Comparison of ENCODE assay signal across 1 cellular context in genomic region chr19:6217752-6218403, GRCh38.
TF ChIP-seq lines count a peak whose summit lies in the region.

No MANE protein-coding gene starts in this region.

TF ChIP-seq in IMR-90, 13 proteins besides CTCF, POLR2A, EP300 and RAD21:
- TF ChIP-seq RCOR1 (IDR thresholded peaks at IDR 0.05; ENCODE audit: insufficient replicate concordance, low read length), result no peak
- TF ChIP-seq CHD1 (IDR thresholded peaks at IDR 0.05; ENCODE audit: low read depth, low read length), result no peak
- no peak for TF ChIP-seq BHLHE40 (IDR thresholded peaks at IDR 0.05; ENCODE audit: low read depth, low read length)
- no peak for TF ChIP-seq FOS (IDR thresholded peaks at IDR 0.05; ENCODE audit: low read depth, low read length)
